ENCODE assay signal across 10 cellular contexts in genomic region chr2:25825238-25825637, GRCh38. TPM values are rescaled to one million over a fixed set of nuclear protein-coding genes. Genes with fewer than 3 reads are reported as not detected.
DNase-seq lines count a peak whose midpoint lies in the region; ATAC-seq and TF ChIP-seq lines count a peak whose summit lies in the region.
"Had no signal": no experiment of that assay in that cellular context is flagged by ENCODE, and none has a peak within 500 bp of the region (broad histone marks: within the 10 kb centered on the region; RNA-seq: fewer than 3 reads in every experiment).

No MANE protein-coding gene starts in this region.

- WGBS in heart left ventricle, 4 donors, result 90 to 96% (median 94%) methylated on average over 2 of the region's 2 CpGs

- no peaks in the 10 kb centered on the region for H3K27me3 ChIP-seq in CD4-positive, alpha-beta memory T cell (ENCODE audit: insufficient read depth, low read length)
- no peaks in the 10 kb centered on the region for H3K27me3 ChIP-seq in heart left ventricle
- H3K27me3 ChIP-seq: brain microvascular endothelial cell had no signal

- H3K4me1 Mint-ChIP-seq in CD4-positive, alpha-beta memory T cell, result peaks cover 47 to 75% (median 58%) of the 10 kb centered on the region in 4 donors

- ATAC-seq in heart left ventricle (no peak), GM18505 (IDR thresholded peaks at IDR 0.05; ENCODE audit: unreplicated experiment) (no peak)

- peak; percentile 42 to 64 (median 52) for DNase-seq in CD4-positive, alpha-beta memory T cell
- DNase-seq in T-helper 2 cell (peak in 3 of 5 experiments; percentile 15 to 66 (median 34)), NCI-H1048 (lab: John Stamatoyannopoulos, UW) (no peak), heart left ventricle (no peak), NCI-H1436 (lab: John Stamatoyannopoulos, UW) (no peak)
- DNase-seq in activated effector memory CD4-positive, alpha-beta T cell treated with anti-CD3 and anti-CD28 coated beads, Interleukin-2, amount 50 U/mL, for 16 hours, result peak; percentile 79
- DNase-seq in stimulated activated CD4-positive, alpha-beta T cell treated with anti-CD3 and anti-CD28 coated beads, Interleukin-12 subunit alpha, Interleukin-12 subunit beta, amount 100 ng/mL, for 48 hours (ENCODE audit: low read depth in 2 of 3, low spot score in 1 of 3), result peak; percentile 18 to 52 (median 36)
- DNase-seq: brain microvascular endothelial cell, NCI-H1105 had no signal

- H3K4me3 ChIP-seq in CD4-positive, alpha-beta memory T cell (ENCODE audit: low read length in 2 of 2), result no peak overlapping the region
- H3K4me3 ChIP-seq in heart left ventricle, result no peak overlapping the region

- no peak for TF ChIP-seq CTCF in heart left ventricle (IDR thresholded peaks at IDR 0.05)

- peaks cover 0 to 3% (median 0%) of the 10 kb centered on the region in 8 donors for H3K9me3 Mint-ChIP-seq in CD4-positive, alpha-beta memory T cell

- POLR2A ChIA-PET in CD4-positive, alpha-beta memory T cell (lab: Charles Lee; ENCODE audit: partially characterized antibody), result interaction anchor here (0.6 to 1.2 kb wide), 4 partner anchors 13 to 54 kb away, joined by 3 to 6 read pairs (median 4); partner anchors contain the start of gene ASXL2

- peak overlapping the region; percentile 17 to 76 (median 68) for H3K4me3 Mint-ChIP-seq in CD4-positive, alpha-beta memory T cell

- peaks cover 8 to 14% of the 10 kb centered on the region in 2 donors for H3K36me3 Mint-ChIP-seq in CD4-positive, alpha-beta memory T cell

- H3K27ac Mint-ChIP-seq in CD4-positive, alpha-beta memory T cell, result peak overlapping the region; percentile 33 to 84 (median 71)

- no peak overlapping the region for H3K27ac ChIP-seq in CD4-positive, alpha-beta memory T cell (ENCODE audit: low read depth, low read length)
- peak overlapping the region in 1 of 12 donors; percentile 38 for H3K27ac ChIP-seq in heart left ventricle
- H3K27ac ChIP-seq: brain microvascular endothelial cell had no signal

- H3K4me1 ChIP-seq in CD4-positive, alpha-beta memory T cell (ENCODE audit: insufficient read depth, low read length), result peaks cover 55% of the 10 kb centered on the region
- peaks cover 0 to 29% (median 0%) of the 10 kb centered on the region in 12 donors for H3K4me1 ChIP-seq in heart left ventricle

- H3K9me3 ChIP-seq in CD4-positive, alpha-beta memory T cell (ENCODE audit: control insufficient read depth in 1 of 2, low read length in 2 of 2), result no peaks in the 10 kb centered on the region
- H3K9me3 ChIP-seq in heart left ventricle, result no peaks in the 10 kb centered on the region

- TF ChIP-seq POLR2A in heart left ventricle (IDR thresholded peaks at IDR 0.05), result no peak
- TF ChIP-seq POLR2A in GM18505 (IDR thresholded peaks at IDR 0.05; ENCODE audit: borderline replicate concordance, extremely low read depth, insufficient read depth, insufficient read length), result no peak

- intact Hi-C loops in CD4-positive, alpha-beta memory T cell (cut with micrococcal nuclease), result loop anchor here (5.0 kb wide), 1 partner anchor 33 kb away; no protein-coding TSS in a partner anchor
- intact Hi-C loops in heart left ventricle (cut with DNase I), result no loop called here

- H3K36me3 ChIP-seq in CD4-positive, alpha-beta memory T cell (ENCODE audit: insufficient read depth, low read length), result no peaks in the 10 kb centered on the region
- no peaks in the 10 kb centered on the region for H3K36me3 ChIP-seq in heart left ventricle
- H3K36me3 ChIP-seq: brain microvascular endothelial cell had no signal

- CTCF ChIA-PET in CD4-positive, alpha-beta memory T cell (lab: Charles Lee; ENCODE audit: partially characterized antibody), result interaction anchor here (1.9 to 4.8 kb wide), 2 partner anchors 14 to 28 kb away, joined by 7 to 29 read pairs; no protein-coding TSS in a partner anchor

- no peaks in the 10 kb centered on the region for H3K27me3 Mint-ChIP-seq in CD4-positive, alpha-beta memory T cell

RNA-seq across cellular contexts. Expression of gene ASXL2, which starts 53.0 kb away (rescaled TPM):
- 10 to 100 TPM; 56.0 to 63.6 TPM for total RNA-seq in CD4-positive, alpha-beta memory T cell
- polyA plus RNA-seq in CD4-positive, alpha-beta memory T cell, result 10 to 100 TPM in 1 of 2 donors, 1 to 10 TPM in 1; 6.3 to 10.1 TPM
- 10 to 100 TPM; 19.2 to 35.3 (median 30.3) TPM for total RNA-seq in heart left ventricle
- polyA plus RNA-seq in heart left ventricle, result 1 to 10 TPM; 1.9 to 7.0 TPM

Comparison
In these comparisons a context has a peak if more than half of its experiments do, and no peak if none do; other contexts are left out.
1. DNase-seq: peak in CD4-positive, alpha-beta memory T cell (5 of 5), T-helper 2 cell (3 of 5), activated effector memory CD4-positive, alpha-beta T cell treated with anti-CD3 and anti-CD28 coated beads, Interleukin-2, amount 50 U/mL, for 16 hours (single experiment) and stimulated activated CD4-positive, alpha-beta T cell treated with anti-CD3 and anti-CD28 coated beads, Interleukin-12 subunit alpha, Interleukin-12 subunit beta, amount 100 ng/mL, for 48 hours (3 of 3); none in NCI-H1048 (single experiment), heart left ventricle (0 of 5) and NCI-H1436 (single experiment).